In genomic region chr6:148593813-148594170, GRCh38 we compare ENCODE assay signal across 24 cellular contexts.
A peak's percentile ranks its signal among the peaks of the same experiment; 100 is the strongest.
DNase-seq lines count a peak whose midpoint lies in the region; ATAC-seq and TF ChIP-seq lines count a peak whose summit lies in the region.
"Had no signal": no experiment of that assay in that cellular context is flagged by ENCODE, and none has a peak within 500 bp of the region (broad histone marks: within the 10 kb centered on the region; RNA-seq: fewer than 3 reads in every experiment).

No MANE protein-coding gene starts in this region.

- H3K27ac ChIP-seq in GM23248 = peak overlapping the region; percentile 75
- peak overlapping the region; percentile 61 for H3K27ac ChIP-seq in duodenal mucosa (ENCODE audit: low read depth, low read length)
- H3K27ac ChIP-seq in spleen = peak overlapping the region in 5 of 8 donors; percentile 14 to 64 (median 56)
- H3K27ac ChIP-seq: VCaP had no signal

- H3K9ac ChIP-seq in GM23248 (peak overlapping the region; percentile 64), duodenal mucosa (ENCODE audit: low read depth in 1 of 2, low read length in 2 of 2) (no peak overlapping the region)

- peak overlapping the region; percentile 35 for H3K4me2 ChIP-seq in GM23248 (ENCODE audit: unreplicated experiment)

- no peaks in the 10 kb centered on the region for H3K79me2 ChIP-seq in GM23248 (ENCODE audit: insufficient read depth)

- no peaks in the 10 kb centered on the region for H3K9me3 ChIP-seq in GM23248 (ENCODE audit: low read depth)
- no peaks in the 10 kb centered on the region for H3K9me3 ChIP-seq in duodenal mucosa (ENCODE audit: control insufficient read depth in 1 of 2, low read length in 2 of 2)
- H3K9me3 ChIP-seq in spleen = no peaks in the 10 kb centered on the region

- peak; percentile 29 for DNase-seq in GM23248
- DNase-seq in left lobe of liver (ENCODE audit: low spot score) = no peak
- no peak for DNase-seq in spleen
- DNase-seq in activated CD4-positive, alpha-beta T cell treated with anti-CD3 and anti-CD28 coated beads for 4 hours = no peak
- DNase-seq in activated CD4-positive, alpha-beta T cell treated with anti-CD3 and anti-CD28 coated beads, Interleukin-2, amount 50 U/mL, for 1 hour = no peak
- DNase-seq in activated CD4-positive, alpha-beta T cell treated with anti-CD3 and anti-CD28 coated beads, Interleukin-2, amount 10 ng/mL, durations not matched to agents 24 days and 14 days = no peak
- DNase-seq in natural killer cell = no peak
- DNase-seq: activated CD8-positive, alpha-beta T cell treated with anti-CD3 and anti-CD28 coated beads for 36 hours; activated naive CD4-positive, alpha-beta T cell treated with anti-CD3 and anti-CD28 coated beads, Interleukin-2, amount 50 U/mL, for 16 hours; activated T-cell treated with anti-CD3 and anti-CD28 coated beads, Interleukin-2, amount 50 U/mL, for 4 hours; dermis blood vessel endothelial cell; DND-41; glutamatergic neuron; H7; MV-4-11; naive thymus-derived CD8-positive, alpha-beta T cell; NCI-H1930; SHP77; stimulated activated CD4-positive, alpha-beta T cell treated with anti-CD3 and anti-CD28 coated beads, Interleukin-15, amount 100 ng/mL, for 24 hours; stimulated activated naive B cell treated with anti-CD40 and anti-IgM and Interleukin-4, amounts not matched to agents 10 μg/mL and 1 μg/mL and 100 μg/mL, for 72 hours; T-helper 1 cell; trophoblast cell had no signal

- intact Hi-C loops in spleen (cut with DNase I; ENCODE audit: low total_unique reads) = no loop called here
- intact Hi-C loops in activated CD4-positive, alpha-beta T cell treated with anti-CD3 and anti-CD28 coated beads, Interleukin-2, amount 10 ng/mL, durations not matched to agents 24 days and 14 days (cut with micrococcal nuclease) = no loop called here
- intact Hi-C loops in natural killer cell (cut with micrococcal nuclease) = no loop called here

- no peak for TF ChIP-seq POLR2A in spleen (IDR thresholded peaks at IDR 0.05)

- ATAC-seq in left lobe of liver (peak; percentile 44), natural killer cell (no peak)
- ATAC-seq: activated CD8-positive, alpha-beta T cell treated with anti-CD3 and anti-CD28 coated beads for 36 hours; activated T-cell treated with anti-CD3 and anti-CD28 coated beads, Interleukin-2, amount 50 U/mL, for 4 hours; naive thymus-derived CD8-positive, alpha-beta T cell; stimulated activated naive B cell treated with anti-CD40 and anti-IgM and Interleukin-4, amounts not matched to agents 10 μg/mL and 1 μg/mL and 100 μg/mL, for 72 hours had no signal

- no peaks in the 10 kb centered on the region for H3K36me3 ChIP-seq in GM23248 (ENCODE audit: low read depth)
- H3K36me3 ChIP-seq in duodenal mucosa (ENCODE audit: control insufficient read depth in 1 of 2, insufficient read depth in 2 of 2, low read length in 2 of 2) = no peaks in the 10 kb centered on the region
- H3K36me3 ChIP-seq in spleen = no peaks in the 10 kb centered on the region

- peaks cover 13% of the 10 kb centered on the region for H3K27me3 Mint-ChIP-seq in activated CD4-positive, alpha-beta T cell treated with anti-CD3 and anti-CD28 coated beads, Interleukin-2, amount 10 ng/mL, durations not matched to agents 24 days and 14 days
- H3K27me3 Mint-ChIP-seq in natural killer cell (ENCODE audit: low read depth in 2 of 2) = peaks cover 33 to 55% of the 10 kb centered on the region in 2 donors

- H3K27ac Mint-ChIP-seq in activated CD4-positive, alpha-beta T cell treated with anti-CD3 and anti-CD28 coated beads, Interleukin-2, amount 10 ng/mL, durations not matched to agents 24 days and 14 days = no peak overlapping the region
- no peak overlapping the region for H3K27ac Mint-ChIP-seq in natural killer cell
- H3K27ac Mint-ChIP-seq: activated CD8-positive, alpha-beta T cell treated with anti-CD3 and anti-CD28 coated beads for 36 hours; naive thymus-derived CD8-positive, alpha-beta T cell; stimulated activated naive B cell treated with anti-CD40 and anti-IgM and Interleukin-4, amounts not matched to agents 10 μg/mL and 1 μg/mL and 100 μg/mL, for 72 hours had no signal

- H3K36me3 Mint-ChIP-seq in activated CD4-positive, alpha-beta T cell treated with anti-CD3 and anti-CD28 coated beads, Interleukin-2, amount 10 ng/mL, durations not matched to agents 24 days and 14 days (ENCODE audit: low read depth) = no peaks in the 10 kb centered on the region
- H3K36me3 Mint-ChIP-seq in natural killer cell = no peaks in the 10 kb centered on the region
- H3K36me3 Mint-ChIP-seq: stimulated activated naive B cell treated with anti-CD40 and anti-IgM and Interleukin-4, amounts not matched to agents 10 μg/mL and 1 μg/mL and 100 μg/mL, for 72 hours had no signal

- TF ChIP-seq CTCF in spleen (IDR thresholded peaks at IDR 0.05 in 8 of 11, conservative IDR thresholded peaks at IDR 0.05 in 3 of 11) = no peak
- TF ChIP-seq CTCF in natural killer cell (IDR thresholded peaks at IDR 0.05) = no peak

- H3K4me3 Mint-ChIP-seq in activated CD4-positive, alpha-beta T cell treated with anti-CD3 and anti-CD28 coated beads, Interleukin-2, amount 10 ng/mL, durations not matched to agents 24 days and 14 days = no peak overlapping the region
- H3K4me3 Mint-ChIP-seq in natural killer cell = no peak overlapping the region
- H3K4me3 Mint-ChIP-seq: activated CD8-positive, alpha-beta T cell treated with anti-CD3 and anti-CD28 coated beads for 36 hours; activated T-cell treated with anti-CD3 and anti-CD28 coated beads, Interleukin-2, amount 50 U/mL, for 4 hours; naive thymus-derived CD8-positive, alpha-beta T cell; stimulated activated naive B cell treated with anti-CD40 and anti-IgM and Interleukin-4, amounts not matched to agents 10 μg/mL and 1 μg/mL and 100 μg/mL, for 72 hours had no signal

- peak overlapping the region; percentile 25; the same call in 1 of the 2 replicates for H3K4me3 ChIP-seq in GM23248
- no peak overlapping the region for H3K4me3 ChIP-seq in duodenal mucosa (ENCODE audit: low read depth in 1 of 2, low read length in 2 of 2)
- H3K4me3 ChIP-seq in spleen = no peak overlapping the region

- H2AFZ ChIP-seq in GM23248 = peak overlapping the region; percentile 74

- H3K9me2 ChIP-seq in GM23248 (ENCODE audit: insufficient read depth) = no peaks in the 10 kb centered on the region

- H4K20me1 ChIP-seq in GM23248 (ENCODE audit: insufficient read depth) = no peaks in the 10 kb centered on the region

- H3K4me1 ChIP-seq in GM23248 (ENCODE audit: insufficient read depth) (peaks cover 16% of the 10 kb centered on the region), duodenal mucosa (ENCODE audit: control insufficient read depth in 1 of 2, insufficient read depth in 2 of 2, low read length in 2 of 2) (no peaks in the 10 kb centered on the region), spleen (peaks cover 0 to 8% (median 2%) of the 10 kb centered on the region in 6 donors)

- H3K9me3 Mint-ChIP-seq in activated CD4-positive, alpha-beta T cell treated with anti-CD3 and anti-CD28 coated beads, Interleukin-2, amount 10 ng/mL, durations not matched to agents 24 days and 14 days = no peaks in the 10 kb centered on the region
- H3K9me3 Mint-ChIP-seq in natural killer cell = no peaks in the 10 kb centered on the region
- H3K9me3 Mint-ChIP-seq: activated CD8-positive, alpha-beta T cell treated with anti-CD3 and anti-CD28 coated beads for 36 hours; activated T-cell treated with anti-CD3 and anti-CD28 coated beads, Interleukin-2, amount 50 U/mL, for 4 hours; stimulated activated naive B cell treated with anti-CD40 and anti-IgM and Interleukin-4, amounts not matched to agents 10 μg/mL and 1 μg/mL and 100 μg/mL, for 72 hours had no signal

- in situ Hi-C loops in GM23248 (cut with MboI) = loop anchor here (25.0 kb wide), 1 partner anchor 844 kb away; no protein-coding TSS in a partner anchor

- WGBS in GM23248 (ENCODE audit: low coverage in 1 of 2, low lambda C conversion rate in 2 of 2, missing lambda C conversion rate in 2 of 2), 2 experiments = 33 to 39% methylated on average over 6 of the region's 6 CpGs
- WGBS in spleen, 5 donors = 50 to 55% (median 54%) methylated on average over 6 of the region's 6 CpGs

- H3F3A ChIP-seq in GM23248 (ENCODE audit: insufficient read depth) = peaks cover 4% of the 10 kb centered on the region; the same call in 1 of the 2 replicates

- H3K4me1 Mint-ChIP-seq in activated CD4-positive, alpha-beta T cell treated with anti-CD3 and anti-CD28 coated beads, Interleukin-2, amount 10 ng/mL, durations not matched to agents 24 days and 14 days = no peaks in the 10 kb centered on the region
- H3K4me1 Mint-ChIP-seq in natural killer cell = no peaks in the 10 kb centered on the region

- H3K27me3 ChIP-seq in GM23248 (replicated peaks; ENCODE audit: insufficient read depth) (no peaks in the 10 kb centered on the region), duodenal mucosa (ENCODE audit: control insufficient read depth in 1 of 2, insufficient read depth in 2 of 2, low read length in 2 of 2) (no peaks in the 10 kb centered on the region), spleen (replicated peaks in 1 of 7) (no peaks in the 10 kb centered on the region)
